1 cellular context compared by ENCODE assay signal in genomic region chr6:44291841-44292240, GRCh38.
TF ChIP-seq lines count a peak whose summit lies in the region.

No MANE protein-coding gene starts in this region.

TF ChIP-seq in H1, 55 proteins besides CTCF, POLR2A, EP300 and RAD21:
- no peak for TF ChIP-seq TAF7 (optimal IDR thresholded peaks at IDR 0.05; ENCODE audit: borderline replicate concordance, low read depth, low read length)
- TF ChIP-seq KDM4A (IDR thresholded peaks at IDR 0.05; ENCODE audit: low read depth, low read length, severe bottlenecking) = no peak
- TF ChIP-seq JUN (IDR thresholded peaks at IDR 0.05; ENCODE audit: low read depth, low read length) = no peak
- TF ChIP-seq MAFK (IDR thresholded peaks at IDR 0.05; ENCODE audit: low read depth, low read length) = no peak
- TF ChIP-seq POU5F1 (IDR thresholded peaks at IDR 0.05; ENCODE audit: low read depth, low read length) = no peak
